10 cellular contexts compared by ENCODE assay signal in genomic region chr15:29364429-29365078, GRCh38.
DNase-seq lines count a peak whose midpoint lies in the region; TF ChIP-seq lines count a peak whose summit lies in the region.
"Had no signal": no experiment of that assay in that cellular context is flagged by ENCODE, and none has a peak within 500 bp of the region (broad histone marks: within the 10 kb centered on the region; RNA-seq: fewer than 3 reads in every experiment).

No MANE protein-coding gene starts in this region.

- no peaks in the 10 kb centered on the region for H3K36me3 ChIP-seq in osteoblast (ENCODE audit: insufficient read depth, low read length)
- H3K36me3 ChIP-seq in esophagus squamous epithelium = no peaks in the 10 kb centered on the region
- H3K36me3 ChIP-seq: SJCRH30 had no signal

- TF ChIP-seq POLR2A in esophagus squamous epithelium (IDR thresholded peaks at IDR 0.05) = no peak

- intact Hi-C loops in esophagus squamous epithelium (cut with DNase I) = no loop called here

- TF ChIP-seq CTCF in GM12872 (IDR thresholded peaks at IDR 0.05; ENCODE audit: insufficient read depth, low read depth, low read length) (peak; percentile 20; the same call in 1 of the 3 replicates), osteoblast (IDR thresholded peaks at IDR 0.05; ENCODE audit: extremely low read depth, low read depth, low read length) (peak; percentile 22), esophagus squamous epithelium (IDR thresholded peaks at IDR 0.05) (peak in 3 of 6 experiments; percentile 6 to 25 (median 23))

- DNase-seq in NCI-H128 (lab: John Stamatoyannopoulos, UW; ENCODE audit: unreplicated experiment) (peak; percentile 20), dedifferentiated amniotic fluid mesenchymal stem cell (ENCODE audit: extremely low spot score) (peak; percentile 44), osteoblast (ENCODE audit: insufficient read length, low spot score, missing footprints) (peak; percentile 90), NCI-H1436 (lab: John Stamatoyannopoulos, UW) (no peak), esophagus squamous epithelium (lab: John Stamatoyannopoulos, UW) (no peak), NCI-H345 treated with DMSO at 0.1 percent for 48 hours (lab: John Stamatoyannopoulos, UW; ENCODE audit: unreplicated experiment) (no peak), NCI-H1048 (lab: John Stamatoyannopoulos, UW) (no peak)
- DNase-seq: activated naive CD4-positive, alpha-beta T cell had no signal

- H4K20me1 ChIP-seq in osteoblast (ENCODE audit: insufficient read depth, low read length) = no peaks in the 10 kb centered on the region

- H3K4me1 ChIP-seq in osteoblast (ENCODE audit: insufficient read depth, low read length) = peaks cover 4% of the 10 kb centered on the region
- H3K4me1 ChIP-seq in esophagus squamous epithelium = no peaks in the 10 kb centered on the region
- H3K4me1 ChIP-seq: SJCRH30 had no signal

- H3K79me2 ChIP-seq in osteoblast (ENCODE audit: insufficient read depth, low read length) = no peaks in the 10 kb centered on the region

- no peak overlapping the region for H2AFZ ChIP-seq in osteoblast (ENCODE audit: low read length)

- H3K27me3 ChIP-seq in osteoblast (ENCODE audit: insufficient read depth, low read length) (no peaks in the 10 kb centered on the region), esophagus squamous epithelium (peaks cover 0 to 5% (median 0%) of the 10 kb centered on the region in 4 donors)
- H3K27me3 ChIP-seq: SJCRH30 had no signal

- H3K27ac ChIP-seq in osteoblast (ENCODE audit: low read depth, low read length) (no peak overlapping the region), esophagus squamous epithelium (no peak overlapping the region)
- H3K27ac ChIP-seq: SJCRH30 had no signal

- H3K4me3 ChIP-seq in osteoblast (ENCODE audit: insufficient read depth, low read length) = no peak overlapping the region
- no peak overlapping the region for H3K4me3 ChIP-seq in esophagus squamous epithelium
- H3K4me3 ChIP-seq: SJCRH30 had no signal

- 51 to 54% methylated on average over 7 to 8 of the region's 8 CpGs for WGBS in esophagus squamous epithelium, 2 donors

- H3K9me3 ChIP-seq in osteoblast (ENCODE audit: low read depth, low read length) = peaks cover 3% of the 10 kb centered on the region
- peaks cover 0 to 15% (median 8%) of the 10 kb centered on the region in 3 donors for H3K9me3 ChIP-seq in esophagus squamous epithelium
- H3K9me3 ChIP-seq: SJCRH30 had no signal

- peak overlapping the region; percentile 34 for H3K4me2 ChIP-seq in osteoblast (ENCODE audit: insufficient read depth, low read length)

Comparison
In these comparisons a context has a peak if more than half of its experiments do, and no peak if none do; other contexts are left out.
1. DNase-seq: peak in NCI-H128 (single experiment), dedifferentiated amniotic fluid mesenchymal stem cell (single experiment) and osteoblast (single experiment); none in NCI-H1436 (single experiment), esophagus squamous epithelium (single experiment), NCI-H345 treated with DMSO at 0.1 percent for 48 hours (single experiment) and NCI-H1048 (single experiment).